ENCODE assay signal across 8 cellular contexts in genomic region chr10:95290801-95291633, GRCh38. TPM values are rescaled to one million over a fixed set of nuclear protein-coding genes. Genes with fewer than 3 reads are reported as not detected.
A peak's percentile ranks its signal among the peaks of the same experiment; 100 is the strongest.
DNase-seq lines count a peak whose midpoint lies in the region; ATAC-seq and TF ChIP-seq lines count a peak whose summit lies in the region.

Gene PDLIM1, minus strand, starts transcription at chr10:95291003. Its CDS starts 88 bp downstream, at chr10:95290915.

- intact Hi-C loops in T-helper 1 cell treated with Interleukin-12 subunit alpha and Interleukin-12 subunit beta and Interleukin-4 antibody, amounts not matched to agents 30 ng/mL and 1 ng/mL, for 36 hours (cut with micrococcal nuclease) = loop anchor here (1.0 to 10.0 kb wide), 6 partner anchors 109 to 1396 kb away; partner anchors contain the start of genes ALDH18A1, HELLS, SLC35G1 and SORBS1
- intact Hi-C loops in left colon (cut with DNase I, micrococcal nuclease) = no loop called here

- CTCF ChIA-PET in GM10248 (lab: Yijun Ruan, JAX) = interaction anchor here (1.2 to 1.6 kb wide), 2 partner anchors 13 to 45 kb away, joined by 4 to 6 read pairs; no protein-coding TSS in a partner anchor

- DNase-seq in GM10248 (ENCODE audit: extremely low spot score) (peak; percentile 89), HuH-7.5 (ENCODE audit: low spot score) (peak; percentile 86), chondrocyte (ENCODE audit: low spot score) (no peak), left colon (peak; percentile 78 to 89), NCI-H2029 treated with DMSO at 0.1 percent for 48 hours (lab: John Stamatoyannopoulos, UW) (no peak)
- DNase-seq in stimulated activated effector memory CD8-positive, alpha-beta T cell treated with anti-CD3 and anti-CD28 coated beads, Interleukin-12 subunit alpha, Interleukin-12 subunit beta, amount 100 ng/mL, for 72 hours (ENCODE audit: low spot score in 2 of 2) = peak; percentile 4 to 55

- peak within 1 kb of the TSS; percentile 89 for H3K4me3 Mint-ChIP-seq in chondrocyte (ENCODE audit: unreplicated experiment)
- H3K4me3 Mint-ChIP-seq in stimulated activated effector memory CD8-positive, alpha-beta T cell treated with anti-CD3 and anti-CD28 coated beads, Interleukin-12 subunit alpha, Interleukin-12 subunit beta, amount 100 ng/mL, for 72 hours = peak within 1 kb of the TSS; percentile 61

- no peaks in the 10 kb centered on the region for H3K36me3 Mint-ChIP-seq in chondrocyte (ENCODE audit: low read depth)
- H3K36me3 Mint-ChIP-seq in stimulated activated effector memory CD8-positive, alpha-beta T cell treated with anti-CD3 and anti-CD28 coated beads, Interleukin-12 subunit alpha, Interleukin-12 subunit beta, amount 100 ng/mL, for 72 hours = no peaks in the 10 kb centered on the region

- POLR2A ChIA-PET in GM10248 (lab: Yijun Ruan, JAX) = no interaction called here

- TF ChIP-seq CTCF in GM10248 (IDR thresholded peaks at IDR 0.05; ENCODE audit: control extremely low read depth, extremely low read depth, low read depth, missing control alignments) (peak; percentile 33), chondrocyte (IDR thresholded peaks at IDR 0.05) (peak; percentile 64)

- H3K27ac Mint-ChIP-seq in chondrocyte (ENCODE audit: unreplicated experiment) = peak within 1 kb of the TSS; percentile 77
- no peak within 1 kb of the TSS for H3K27ac Mint-ChIP-seq in stimulated activated effector memory CD8-positive, alpha-beta T cell treated with anti-CD3 and anti-CD28 coated beads, Interleukin-12 subunit alpha, Interleukin-12 subunit beta, amount 100 ng/mL, for 72 hours

- H3K27me3 Mint-ChIP-seq in chondrocyte (ENCODE audit: low read depth) = no peaks in the 10 kb centered on the region

- peaks cover 52% of the 10 kb centered on the region for H3K4me1 Mint-ChIP-seq in chondrocyte (ENCODE audit: low read depth)
- H3K4me1 Mint-ChIP-seq in stimulated activated effector memory CD8-positive, alpha-beta T cell treated with anti-CD3 and anti-CD28 coated beads, Interleukin-12 subunit alpha, Interleukin-12 subunit beta, amount 100 ng/mL, for 72 hours = peaks cover 25% of the 10 kb centered on the region

- ATAC-seq in GM21576 (IDR thresholded peaks at IDR 0.05; ENCODE audit: unreplicated experiment) = peak; percentile 30
- peak; percentile 69 for ATAC-seq in left colon
- peak; percentile 72 for ATAC-seq in stimulated activated effector memory CD8-positive, alpha-beta T cell treated with anti-CD3 and anti-CD28 coated beads, Interleukin-12 subunit alpha, Interleukin-12 subunit beta, amount 100 ng/mL, for 72 hours

- no peaks in the 10 kb centered on the region for H3K9me3 Mint-ChIP-seq in chondrocyte (ENCODE audit: low read depth)
- no peaks in the 10 kb centered on the region for H3K9me3 Mint-ChIP-seq in stimulated activated effector memory CD8-positive, alpha-beta T cell treated with anti-CD3 and anti-CD28 coated beads, Interleukin-12 subunit alpha, Interleukin-12 subunit beta, amount 100 ng/mL, for 72 hours

RNA-seq across cellular contexts. Expression of gene PDLIM1, which starts in this region (rescaled TPM):
- total RNA-seq in T-helper 1 cell treated with Interleukin-12 subunit alpha and Interleukin-12 subunit beta and Interleukin-4 antibody, amounts not matched to agents 30 ng/mL and 1 ng/mL, for 36 hours = 28.1 and 28.7 TPM in 2 replicates
- total RNA-seq in chondrocyte (94.1 to 113 TPM (median 110 TPM) in 3 replicates), left colon (100 to 1,000 TPM; 342 to 417 TPM)

Comparison
In these comparisons a context has a peak if more than half of its experiments do, and no peak if none do; other contexts are left out.
1. DNase-seq: peak in GM10248 (single experiment), HuH-7.5 (single experiment), left colon (2 of 2) and stimulated activated effector memory CD8-positive, alpha-beta T cell treated with anti-CD3 and anti-CD28 coated beads, Interleukin-12 subunit alpha, Interleukin-12 subunit beta, amount 100 ng/mL, for 72 hours (2 of 2); none in chondrocyte (single experiment) and NCI-H2029 treated with DMSO at 0.1 percent for 48 hours (single experiment).
2. Peak in every context shown above with its lines, with median percentiles within 50 percentile points of each other: ATAC-seq.